15 cellular contexts compared by ENCODE assay signal in genomic region chr4:54930226-54930625, GRCh38.
DNase-seq lines count a peak whose midpoint lies in the region; ATAC-seq, FAIRE-seq and TF ChIP-seq lines count a peak whose summit lies in the region.
"Had no signal": no experiment of that assay in that cellular context is flagged by ENCODE, and none has a peak within 500 bp of the region (broad histone marks: within the 10 kb centered on the region; RNA-seq: fewer than 3 reads in every experiment).

No MANE protein-coding gene starts in this region.

- BruUV-seq in MCF 10A (replicated peaks; lab: Mats Ljungman, UMichigan), result no TSS peak

- H3K9me3 Mint-ChIP-seq in MCF 10A (ENCODE audit: unreplicated experiment) (no peaks in the 10 kb centered on the region), astrocyte (ENCODE audit: unreplicated experiment) (peaks cover 12% of the 10 kb centered on the region)

- H3K4me3 Mint-ChIP-seq in MCF 10A (ENCODE audit: unreplicated experiment) (no peak overlapping the region), astrocyte (ENCODE audit: unreplicated experiment) (no peak overlapping the region)
- H3K4me3 Mint-ChIP-seq: activated CD8-positive, alpha-beta T cell treated with anti-CD3 and anti-CD28 coated beads, Interleukin-2, amount 10 ng/mL, durations not matched to agents 7 days and 5 days had no signal

- peak; percentile 32 for DNase-seq in MCF 10A (ENCODE audit: unreplicated experiment)
- DNase-seq in breast epithelium (ENCODE audit: low spot score in 2 of 2), result no peak
- peak; percentile 85 for DNase-seq in astrocyte (ENCODE audit: low read depth)
- DNase-seq in left ventricle myocardium inferior, result no peak
- DNase-seq in urothelium cell line (ENCODE audit: low spot score), result peak; percentile 74
- DNase-seq in SKM-1 treated with dmso at 0.1 percent for 144 hours (lab: John Stamatoyannopoulos, UW; ENCODE audit: unreplicated experiment), result no peak
- DNase-seq in NCI-H2227 (lab: John Stamatoyannopoulos, UW; ENCODE audit: unreplicated experiment), result no peak
- DNase-seq: activated CD8-positive, alpha-beta T cell treated with anti-CD3 and anti-CD28 coated beads, Interleukin-2, amount 10 ng/mL, durations not matched to agents 7 days and 5 days; erythroblast; kidney glomerular epithelial cell; MM.1S; NK-92 treated with Interleukin-12 subunit alpha and Interleukin-12 subunit beta, amount 100 ng/mL, for 24 hours; stimulated activated naive CD4-positive, alpha-beta T cell treated with Interleukin-2 at 50 U/mL for 16 hours had no signal

- CTCF ChIA-PET in MCF 10A (lab: Yijun Ruan, JAX), result interaction anchor here (0.7 to 1.8 kb wide), 3 partner anchors 16 to 41 kb away, joined by 3 to 5 read pairs (median 3); no protein-coding TSS in a partner anchor

- no peak overlapping the region for H3K27ac Mint-ChIP-seq in MCF 10A (ENCODE audit: low read depth, unreplicated experiment)
- H3K27ac Mint-ChIP-seq in astrocyte (ENCODE audit: unreplicated experiment), result peak overlapping the region; percentile 71
- H3K27ac Mint-ChIP-seq: activated CD8-positive, alpha-beta T cell treated with anti-CD3 and anti-CD28 coated beads, Interleukin-2, amount 10 ng/mL, durations not matched to agents 7 days and 5 days had no signal

- no peak for TF ChIP-seq POLR2A in breast epithelium (IDR thresholded peaks at IDR 0.05)

- ATAC-seq in GM21576 (IDR thresholded peaks at IDR 0.05; ENCODE audit: unreplicated experiment), result no peak
- ATAC-seq: activated CD8-positive, alpha-beta T cell treated with anti-CD3 and anti-CD28 coated beads, Interleukin-2, amount 10 ng/mL, durations not matched to agents 7 days and 5 days had no signal

- no peaks in the 10 kb centered on the region for H3K36me3 ChIP-seq in breast epithelium
- H3K36me3 ChIP-seq in astrocyte (ENCODE audit: insufficient read depth, low read length), result no peaks in the 10 kb centered on the region
- no peaks in the 10 kb centered on the region for H3K36me3 ChIP-seq in left ventricle myocardium inferior

- H3K4me1 ChIP-seq in breast epithelium (peaks cover 0 to 3% of the 10 kb centered on the region in 2 donors), astrocyte (ENCODE audit: insufficient read depth, low read length) (peaks cover 18% of the 10 kb centered on the region), left ventricle myocardium inferior (peaks cover 19% of the 10 kb centered on the region)

- H4K20me1 ChIP-seq in astrocyte (ENCODE audit: insufficient read depth, low read length), result no peaks in the 10 kb centered on the region

- POLR2A ChIA-PET in MCF 10A (lab: Yijun Ruan, JAX), result no interaction called here

- H3K9me3 ChIP-seq in breast epithelium (peaks cover 0 to 3% of the 10 kb centered on the region in 2 donors), astrocyte (ENCODE audit: insufficient read depth, low read depth, low read length) (no peaks in the 10 kb centered on the region), left ventricle myocardium inferior (replicated peaks) (peaks cover 18% of the 10 kb centered on the region)

- H3K27me3 ChIP-seq in breast epithelium (no peaks in the 10 kb centered on the region), astrocyte (ENCODE audit: insufficient read depth, low read length) (no peaks in the 10 kb centered on the region), left ventricle myocardium inferior (ENCODE audit: low read depth) (no peaks in the 10 kb centered on the region)

- H3K79me2 ChIP-seq in astrocyte (ENCODE audit: insufficient read depth, low read length), result no peaks in the 10 kb centered on the region

- H2AFZ ChIP-seq in astrocyte (ENCODE audit: low read depth, low read length), result peak overlapping the region; percentile 6

- peaks cover 9% of the 10 kb centered on the region for H3K4me1 Mint-ChIP-seq in MCF 10A (ENCODE audit: insufficient read depth, unreplicated experiment)
- peaks cover 12% of the 10 kb centered on the region for H3K4me1 Mint-ChIP-seq in astrocyte (ENCODE audit: low read depth, unreplicated experiment)

- TF ChIP-seq CTCF in MCF 10A (IDR thresholded peaks at IDR 0.05; ENCODE audit: unreplicated experiment), result no peak
- no peak for TF ChIP-seq CTCF in breast epithelium (IDR thresholded peaks at IDR 0.05)
- TF ChIP-seq CTCF in astrocyte (IDR thresholded peaks at IDR 0.05; ENCODE audit: insufficient read depth, low read depth, low read length), result no peak
- TF ChIP-seq CTCF in left ventricle myocardium inferior (IDR thresholded peaks at IDR 0.05; ENCODE audit: borderline replicate concordance), result no peak

- intact Hi-C loops in MCF 10A (cut with micrococcal nuclease), result no loop called here
- intact Hi-C loops in breast epithelium (cut with DNase I; ENCODE audit: low total_unique reads), result no loop called here
- intact Hi-C loops in left ventricle myocardium inferior (cut with micrococcal nuclease), result no loop called here

- H3K27ac ChIP-seq in breast epithelium (no peak overlapping the region), astrocyte (ENCODE audit: low read depth, low read length) (peak overlapping the region; percentile 78), left ventricle myocardium inferior (replicated peaks) (peak overlapping the region; percentile 77)

- peak overlapping the region; percentile 56 for H3K9ac ChIP-seq in astrocyte (ENCODE audit: low read length)

- FAIRE-seq in astrocyte (lab: Jason Lieb, UNC), result peak; percentile 95
- no peak for FAIRE-seq in urothelium cell line (lab: Jason Lieb, UNC)
- FAIRE-seq: GM19239 had no signal

- no peaks in the 10 kb centered on the region for H3K36me3 Mint-ChIP-seq in MCF 10A (ENCODE audit: insufficient read depth, unreplicated experiment)
- H3K36me3 Mint-ChIP-seq in astrocyte (ENCODE audit: low read depth, unreplicated experiment), result no peaks in the 10 kb centered on the region

- H3K4me3 ChIP-seq in breast epithelium (no peak overlapping the region), astrocyte (ENCODE audit: insufficient read depth, low read depth, low read length) (no peak overlapping the region), left ventricle myocardium inferior (peak overlapping the region; percentile 24)

- peak overlapping the region; percentile 55 for H3K4me2 ChIP-seq in astrocyte (ENCODE audit: low read length)

- H3K27me3 Mint-ChIP-seq in MCF 10A (ENCODE audit: insufficient read depth, unreplicated experiment) (no peaks in the 10 kb centered on the region), astrocyte (ENCODE audit: low read depth, unreplicated experiment) (no peaks in the 10 kb centered on the region)

Comparison
In these comparisons a context has a peak if more than half of its experiments do, and no peak if none do; other contexts are left out.
1. DNase-seq: peak in MCF 10A (single experiment), astrocyte (single experiment) and urothelium cell line (single experiment); none in breast epithelium (0 of 2), left ventricle myocardium inferior (single experiment), SKM-1 treated with dmso at 0.1 percent for 144 hours (single experiment) and NCI-H2227 (single experiment).
2. H3K27ac ChIP-seq: peak in astrocyte (single experiment) and left ventricle myocardium inferior (single experiment); none in breast epithelium (0 of 2).